Comparison of ENCODE assay signal across 8 cellular contexts in the genomic region with DNA sequence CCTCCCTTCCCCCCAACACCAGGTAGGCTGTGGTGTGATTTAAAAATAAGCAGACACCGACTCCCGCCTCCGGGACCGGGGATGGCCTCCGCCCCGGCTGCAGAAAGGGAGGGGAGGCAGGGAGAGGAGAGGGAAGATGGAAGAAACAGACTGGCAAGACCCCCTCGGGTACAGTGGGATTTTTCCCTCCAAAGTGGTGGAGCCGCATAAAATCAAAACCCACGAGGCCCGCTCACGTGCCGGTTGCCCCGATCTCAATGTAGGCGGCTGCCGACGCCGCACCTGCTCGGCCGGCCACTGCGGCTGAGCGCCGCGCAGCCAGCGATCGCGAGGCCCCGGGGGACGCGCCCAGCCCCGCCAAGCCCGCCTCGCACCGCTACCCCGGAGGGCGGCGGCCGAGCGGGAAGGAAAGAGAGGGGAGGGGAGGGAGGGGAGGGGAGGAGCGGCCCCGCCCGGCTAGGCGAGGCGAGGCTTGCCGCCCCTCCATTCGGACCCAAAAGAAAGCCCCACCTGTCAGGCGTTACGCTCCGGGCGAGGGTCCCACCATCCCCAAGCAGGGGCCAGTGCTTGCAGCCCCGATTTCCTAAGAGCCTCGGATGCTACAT. TPM values are rescaled to one million over a fixed set of nuclear protein-coding genes. Genes with fewer than 3 reads are reported as not detected.
A peak's percentile ranks its signal among the peaks of the same experiment; 100 is the strongest.
DNase-seq lines count a peak whose midpoint lies in the region; ATAC-seq and TF ChIP-seq lines count a peak whose summit lies in the region.

No MANE protein-coding gene starts in this region.

- H3K36me3 ChIP-seq in PC-3 (ENCODE audit: low read depth, low read length) (no peaks in the 10 kb centered on the region), duodenal mucosa (ENCODE audit: control insufficient read depth in 1 of 2, insufficient read depth in 2 of 2, low read length in 2 of 2) (no peaks in the 10 kb centered on the region)

- peak overlapping the region; percentile 56 for H3K4me3 ChIP-seq in PC-3 (ENCODE audit: low read length)
- peak overlapping the region; percentile 25 to 53 for H3K4me3 ChIP-seq in duodenal mucosa (ENCODE audit: low read depth in 1 of 2, low read length in 2 of 2)

- H3K27me3 Mint-ChIP-seq in T-helper 1 cell treated with Interleukin-12 subunit alpha and Interleukin-12 subunit beta and Interleukin-4 antibody, amounts not matched to agents 30 μg/mL and 1 μg/mL, for 36 hours (ENCODE audit: low read depth): peaks cover 47% of the 10 kb centered on the region
- H3K27me3 Mint-ChIP-seq in nephron (ENCODE audit: low read depth): peaks cover 75% of the 10 kb centered on the region

- peak overlapping the region; percentile 71 for H3K4me2 ChIP-seq in PC-3 (ENCODE audit: low read length)

- peaks cover 3% of the 10 kb centered on the region for H3K36me3 Mint-ChIP-seq in T-helper 1 cell treated with Interleukin-12 subunit alpha and Interleukin-12 subunit beta and Interleukin-4 antibody, amounts not matched to agents 30 μg/mL and 1 μg/mL, for 36 hours (ENCODE audit: low read depth)
- no peaks in the 10 kb centered on the region for H3K36me3 Mint-ChIP-seq in nephron (ENCODE audit: low read depth)

- peak overlapping the region; percentile 59 for H2AFZ ChIP-seq in PC-3 (ENCODE audit: low read length)

- CTCF ChIA-PET in PC-3 (lab: Charles Lee): no interaction called here

- POLR2A ChIA-PET in PC-3 (lab: Charles Lee; ENCODE audit: unreplicated experiment): interaction anchor here (0.6 kb wide), 1 partner anchor 489 kb away, joined by 4 read pairs; no protein-coding TSS in a partner anchor

- H3K27ac Mint-ChIP-seq in T-helper 1 cell treated with Interleukin-12 subunit alpha and Interleukin-12 subunit beta and Interleukin-4 antibody, amounts not matched to agents 30 μg/mL and 1 μg/mL, for 36 hours: peak overlapping the region; percentile 76
- no peak overlapping the region for H3K27ac Mint-ChIP-seq in nephron

- no peaks in the 10 kb centered on the region for H4K20me1 ChIP-seq in PC-3 (ENCODE audit: low read length)

- H3K9me3 ChIP-seq in PC-3 (ENCODE audit: low read length): no peaks in the 10 kb centered on the region
- H3K9me3 ChIP-seq in duodenal mucosa (ENCODE audit: control insufficient read depth in 1 of 2, low read length in 2 of 2): no peaks in the 10 kb centered on the region

- no peaks in the 10 kb centered on the region for H3K9me2 ChIP-seq in PC-3 (replicated peaks; ENCODE audit: low read length)

- H3K27ac ChIP-seq in PC-3 (ENCODE audit: low read length) (no peak overlapping the region), duodenal mucosa (ENCODE audit: low read depth, low read length) (no peak overlapping the region)

- peak overlapping the region; percentile 87 for H3K4me3 Mint-ChIP-seq in T-helper 1 cell treated with Interleukin-12 subunit alpha and Interleukin-12 subunit beta and Interleukin-4 antibody, amounts not matched to agents 30 μg/mL and 1 μg/mL, for 36 hours
- peak overlapping the region; percentile 80 to 92 (median 84) for H3K4me3 Mint-ChIP-seq in nephron

- H3K27me3 ChIP-seq in PC-3 (ENCODE audit: low read length) (peaks cover 81% of the 10 kb centered on the region), duodenal mucosa (ENCODE audit: control insufficient read depth in 1 of 2, insufficient read depth in 2 of 2, low read length in 2 of 2) (peaks cover 45% of the 10 kb centered on the region in 2 donors)

- BruUV-seq in PC-3 (replicated peaks; lab: Mats Ljungman, UMichigan): no TSS peak

- TF ChIP-seq CTCF in PC-3 (conservative IDR thresholded peaks at IDR 0.05; ENCODE audit: low read depth, low read length) (no peak), nephron (IDR thresholded peaks at IDR 0.05; ENCODE audit: unreplicated experiment in 3 of 3) (no peak)

- H3K9me3 Mint-ChIP-seq in T-helper 1 cell treated with Interleukin-12 subunit alpha and Interleukin-12 subunit beta and Interleukin-4 antibody, amounts not matched to agents 30 μg/mL and 1 μg/mL, for 36 hours: no peaks in the 10 kb centered on the region
- no peaks in the 10 kb centered on the region for H3K9me3 Mint-ChIP-seq in nephron

- H3K9ac ChIP-seq in PC-3 (ENCODE audit: low read length) (no peak overlapping the region), duodenal mucosa (ENCODE audit: low read depth in 1 of 2, low read length in 2 of 2) (no peak overlapping the region)

- no peaks in the 10 kb centered on the region for H3F3A ChIP-seq in PC-3 (ENCODE audit: low read length, unreplicated experiment)

- DNase-seq in T-helper 1 cell: no peak
- DNase-seq in PC-3: no peak
- DNase-seq in pons (ENCODE audit: low spot score): no peak
- no peak for DNase-seq in kidney glomerular epithelial cell (lab: John Stamatoyannopoulos, UW)
- no peak for DNase-seq in amniotic stem cell (lab: John Stamatoyannopoulos, UW)

- ATAC-seq in PC-3: peak; percentile 35

- H3K79me2 ChIP-seq in PC-3 (ENCODE audit: low read length): no peaks in the 10 kb centered on the region

- peaks cover 21% of the 10 kb centered on the region for H3K4me1 Mint-ChIP-seq in T-helper 1 cell treated with Interleukin-12 subunit alpha and Interleukin-12 subunit beta and Interleukin-4 antibody, amounts not matched to agents 30 μg/mL and 1 μg/mL, for 36 hours (ENCODE audit: low read depth)
- H3K4me1 Mint-ChIP-seq in nephron: peaks cover 11% of the 10 kb centered on the region

- intact Hi-C loops in PC-3 (cut with micrococcal nuclease): no loop called here

- H3K4me1 ChIP-seq in PC-3 (ENCODE audit: insufficient read depth, low read length) (no peaks in the 10 kb centered on the region), duodenal mucosa (ENCODE audit: control insufficient read depth in 1 of 2, insufficient read depth in 2 of 2, low read length in 2 of 2) (peaks cover 6 to 7% of the 10 kb centered on the region in 2 donors)

RNA-seq across cellular contexts. Expression of a gene that starts 0.8 kb away (rescaled TPM):
- 4.4 and 16.0 TPM in 2 replicates for total RNA-seq in PC-3 (2014; rRNA removed)

RNA-seq across cellular contexts. Expression of a gene that starts 23.2 kb away (rescaled TPM):
- not detected in 2 replicates for total RNA-seq in PC-3 (2014; rRNA removed)

RNA-seq across cellular contexts. Expression of a gene that starts 53.2 kb away (rescaled TPM):
- total RNA-seq in PC-3 (2014; rRNA removed): not detected in 2 replicates
